ENCODE assay signal across 19 cellular contexts in genomic region chr20:16975682-16976081, GRCh38.
"Had no signal": no experiment of that assay in that cellular context is flagged by ENCODE, and none has a peak within 500 bp of the region (broad histone marks: within the 10 kb centered on the region; RNA-seq: fewer than 3 reads in every experiment).

No MANE protein-coding gene starts in this region.

- H3K27ac ChIP-seq: colonic mucosa, esophagus squamous epithelium, gastroesophageal sphincter, pancreas, prostate gland, right lobe of liver, testis, tibial nerve had no signal

- ATAC-seq: natural killer cell; pancreas; stimulated activated memory B cell treated with anti-CD40 and anti-IgM and Interleukin-4, amounts not matched to agents 10 μg/mL and 1 μg/mL and 100 μg/mL, for 72 hours; stimulated activated naive CD8-positive, alpha-beta T cell treated with anti-CD3 and anti-CD28 coated beads, Interleukin-15, amount 100 ng/mL, for 72 hours had no signal

- H3K9me3 ChIP-seq: colonic mucosa, esophagus squamous epithelium, gastroesophageal sphincter, pancreas, prostate gland, right lobe of liver, testis, tibial nerve had no signal

- H3K36me3 ChIP-seq: colonic mucosa, esophagus squamous epithelium, gastroesophageal sphincter, pancreas, prostate gland, right lobe of liver, tibial nerve had no signal

- H3K4me3 ChIP-seq: colonic mucosa, esophagus squamous epithelium, gastroesophageal sphincter, pancreas, prostate gland, right lobe of liver, testis, tibial nerve had no signal

- DNase-seq: colonic mucosa; dermis blood vessel endothelial cell; esophagus squamous epithelium; foreskin fibroblast; glutamatergic neuron; immature natural killer cell; natural killer cell; occipital lobe; stimulated activated CD4-positive, alpha-beta T cell treated with anti-CD3 and anti-CD28 coated beads, Interleukin-15, amount 100 ng/mL, for 24 hours; stimulated activated CD4-positive, alpha-beta T cell treated with anti-CD3 and anti-CD28 coated beads, Interleukin-1b, Interleukin-23, amount 100 ng/mL, for 48 hours; stimulated activated CD4-positive, alpha-beta T cell treated with anti-CD3 and anti-CD28 coated beads, Interleukin-4, amount 100 ng/mL, for 24 hours; stimulated activated naive CD8-positive, alpha-beta T cell treated with anti-CD3 and anti-CD28 coated beads, Interleukin-15, amount 100 ng/mL, for 72 hours; testis had no signal

- H3K27me3 ChIP-seq: colonic mucosa, esophagus squamous epithelium, gastroesophageal sphincter, pancreas, right lobe of liver, testis, tibial nerve had no signal

- FAIRE-seq: pancreas had no signal

- H3K4me1 ChIP-seq: colonic mucosa, esophagus squamous epithelium, gastroesophageal sphincter, pancreas, prostate gland, right lobe of liver, testis had no signal
